In genomic region chr7:79976711-79977020, GRCh38 we compare ENCODE assay signal across 8 cellular contexts.
DNase-seq lines count a peak whose midpoint lies in the region; ATAC-seq and TF ChIP-seq lines count a peak whose summit lies in the region.
"Not testable (repeated sequence)": the region's sequence is repeated elsewhere in the genome, so short reads cannot be mapped to it uniquely, and the experiment has no call there.

No MANE protein-coding gene starts in this region.

- peak overlapping the region; percentile 66; the same call in 1 of the 3 replicates for H2BK15ac ChIP-seq in IMR-90 (ENCODE audit: low read depth, low read length)
- not testable (repeated sequence) for H2BK15ac ChIP-seq in mesendoderm (replicated peaks; ENCODE audit: low read depth)

- H3K9me3 Mint-ChIP-seq in T-helper 2 cell treated with Interferon-gamma antibody and Interleukin-4, amounts not matched to agents 5 μg/mL and 100 μg/mL, for 36 hours; activated CD8-positive, alpha-beta T cell treated with anti-CD3 and anti-CD28 coated beads, Interleukin-2, amount 10 ng/mL, durations not matched to agents 7 days and 5 days (ENCODE audit: insufficient read depth); activated T-helper 2 cell treated with anti-CD3 and anti-CD28 coated beads, Interferon-gamma antibody, Interleukin-2, Interleukin-4, amounts not matched to agents 10 μg/mL and 5 μg/mL and 100 μg/mL, durations not matched to agents 14 hours and 24 hours and 36 hours; activated naive CD8-positive, alpha-beta T cell treated with anti-CD3 and anti-CD28 coated beads for 36 hours; neural crest cell: not testable (repeated sequence)

- not testable (repeated sequence) for H3K79me2 ChIP-seq in mesendoderm (ENCODE audit: control insufficient read depth, insufficient read depth, low read length)

- not testable (repeated sequence) for BruUV-seq in IMR-90 (replicated peaks; lab: Mats Ljungman, UMichigan)

- H3K4me3 ChIP-seq in IMR-90 (ENCODE audit: insufficient read depth, low read depth, low read length); mesendoderm (ENCODE audit: low read length); testis: not testable (repeated sequence)

- H3K4me2 ChIP-seq in IMR-90 (ENCODE audit: low read depth, low read length); mesendoderm (ENCODE audit: low read length): not testable (repeated sequence)

- not testable (repeated sequence) for H3K9me1 ChIP-seq in IMR-90 (ENCODE audit: insufficient read depth, low read length)

- ATAC-seq in IMR-90 (ENCODE audit: low read depth); activated CD8-positive, alpha-beta T cell treated with anti-CD3 and anti-CD28 coated beads, Interleukin-2, amount 10 ng/mL, durations not matched to agents 7 days and 5 days: not testable (repeated sequence)

- H3K14ac ChIP-seq in IMR-90 (replicated peaks; ENCODE audit: low read depth, low read length): not testable (repeated sequence)

- H2BK20ac ChIP-seq in IMR-90 (ENCODE audit: low read depth, low read length): 0 out of 2 replicates have a peak overlapping the region, but pooled peaks have one; percentile 58

- H3K79me1 ChIP-seq in IMR-90 (ENCODE audit: low read depth in 1 of 2, low read length in 2 of 2); mesendoderm (ENCODE audit: low read length): not testable (repeated sequence)

- TF ChIP-seq POLR2A in IMR-90 (IDR thresholded peaks at IDR 0.05; ENCODE audit: low read depth, low read length); testis (IDR thresholded peaks at IDR 0.05): not testable (repeated sequence)

- H3K4me1 ChIP-seq in IMR-90 (ENCODE audit: control insufficient read depth, insufficient read depth, low read length); mesendoderm (ENCODE audit: control insufficient read depth, low read depth, low read length); testis: not testable (repeated sequence)

- H3K4ac ChIP-seq in IMR-90 (ENCODE audit: low read depth, low read length): peak overlapping the region; percentile 44; the same call in 1 of the 2 replicates
- not testable (repeated sequence) for H3K4ac ChIP-seq in mesendoderm (ENCODE audit: low read depth, low read length)

- dilution Hi-C loops in IMR-90 (cut with HindIII; ENCODE audit: low sequenced_read_pairs, unreplicated experiment): not testable (repeated sequence)

- intact Hi-C loops in IMR-90 (cut with micrococcal nuclease); activated T-helper 2 cell treated with anti-CD3 and anti-CD28 coated beads, Interferon-gamma antibody, Interleukin-2, Interleukin-4, amounts not matched to agents 10 μg/mL and 5 μg/mL and 100 μg/mL, durations not matched to agents 14 hours and 24 hours and 36 hours (cut with micrococcal nuclease); testis (cut with DNase I; ENCODE audit: low total_unique reads): not testable (repeated sequence)

- H3K27ac ChIP-seq in IMR-90 (ENCODE audit: insufficient read depth, low read length); mesendoderm (ENCODE audit: low read depth, low read length); testis: not testable (repeated sequence)

- POLR2A ChIA-PET in IMR-90 (lab: Charles Lee; ENCODE audit: unreplicated experiment): not testable (repeated sequence)
- POLR2A ChIA-PET in activated CD8-positive, alpha-beta T cell treated with anti-CD3 and anti-CD28 coated beads, Interleukin-2, amount 10 ng/mL, durations not matched to agents 7 days and 5 days (lab: Charles Lee): interaction anchor here (1.4 kb wide), 1 partner anchor 64 kb away, joined by 3 read pairs; no protein-coding TSS in a partner anchor

- 100% methylated on average over 2 of the region's 5 CpGs; no CpG with 5 or more reads in 1 of the 2 experiments for WGBS in IMR-90 (ENCODE audit: extremely low coverage in 2 of 2, insufficient read length in 1 of 2), 2 experiments
- WGBS in mesendoderm (ENCODE audit: extremely low coverage, insufficient coverage, low lambda C conversion rate): no CpG with 5 or more reads among the region's 5 CpGs
- 45 to 65% methylated on average over 5 of the region's 5 CpGs for WGBS in testis, 2 donors

- peak overlapping the region; percentile 47; the same call in 1 of the 2 replicates for H2BK120ac ChIP-seq in IMR-90 (ENCODE audit: low read depth, low read length)
- H2BK120ac ChIP-seq in mesendoderm (ENCODE audit: low read depth, low read length): not testable (repeated sequence)

- not testable (repeated sequence) for DNase-seq in IMR-90; T-helper 2 cell treated with Interferon-gamma antibody and Interleukin-4, amounts not matched to agents 5 μg/mL and 100 μg/mL, for 36 hours (ENCODE audit: low spot score); activated T-helper 2 cell treated with anti-CD3 and anti-CD28 coated beads, Interferon-gamma antibody, Interleukin-2, Interleukin-4, amounts not matched to agents 10 μg/mL and 5 μg/mL and 100 μg/mL, durations not matched to agents 14 hours and 24 hours and 36 hours (ENCODE audit: low spot score); neural crest cell (ENCODE audit: low read depth, low spot score)
- DNase-seq in activated CD8-positive, alpha-beta T cell treated with anti-CD3 and anti-CD28 coated beads, Interleukin-2, amount 10 ng/mL, durations not matched to agents 7 days and 5 days: peak; percentile 46
- DNase-seq in activated naive CD8-positive, alpha-beta T cell treated with anti-CD3 and anti-CD28 coated beads for 36 hours: peak; percentile 47
- DNase-seq in mesendoderm (peak; percentile 2), testis (peak; percentile 26)

- CTCF ChIA-PET in IMR-90 (lab: Yijun Ruan, JAX); activated CD8-positive, alpha-beta T cell treated with anti-CD3 and anti-CD28 coated beads, Interleukin-2, amount 10 ng/mL, durations not matched to agents 7 days and 5 days (lab: Charles Lee): not testable (repeated sequence)

- H2BK5ac ChIP-seq in IMR-90 (ENCODE audit: low read depth, low read length, poor library complexity, severe bottlenecking): peak overlapping the region; percentile 54
- H2BK5ac ChIP-seq in mesendoderm (ENCODE audit: low read length): not testable (repeated sequence)

- H4K8ac ChIP-seq in IMR-90 (ENCODE audit: low read depth in 2 of 2, low read length in 2 of 2); mesendoderm (ENCODE audit: low read depth, low read length): not testable (repeated sequence)

- peak overlapping the region; percentile 49; the same call in 1 of the 2 replicates for H2AK5ac ChIP-seq in IMR-90 (ENCODE audit: low read depth, low read length)
- not testable (repeated sequence) for H2AK5ac ChIP-seq in mesendoderm (ENCODE audit: low read length)

- in situ Hi-C loops in IMR-90 (cut with MboI; ENCODE audit: low sequenced_read_pairs): not testable (repeated sequence)

- peak overlapping the region; percentile 54 for H3K4me3 Mint-ChIP-seq in T-helper 2 cell treated with Interferon-gamma antibody and Interleukin-4, amounts not matched to agents 5 μg/mL and 100 μg/mL, for 36 hours
- peak overlapping the region; percentile 65 for H3K4me3 Mint-ChIP-seq in activated CD8-positive, alpha-beta T cell treated with anti-CD3 and anti-CD28 coated beads, Interleukin-2, amount 10 ng/mL, durations not matched to agents 7 days and 5 days
- H3K4me3 Mint-ChIP-seq in activated T-helper 2 cell treated with anti-CD3 and anti-CD28 coated beads, Interferon-gamma antibody, Interleukin-2, Interleukin-4, amounts not matched to agents 10 μg/mL and 5 μg/mL and 100 μg/mL, durations not matched to agents 14 hours and 24 hours and 36 hours (ENCODE audit: low read depth): peak overlapping the region; percentile 6
- peak overlapping the region; percentile 70 for H3K4me3 Mint-ChIP-seq in activated naive CD8-positive, alpha-beta T cell treated with anti-CD3 and anti-CD28 coated beads for 36 hours
- not testable (repeated sequence) for H3K4me3 Mint-ChIP-seq in neural crest cell

- not testable (repeated sequence) for H4K5ac ChIP-seq in IMR-90 (ENCODE audit: low read depth, low read length); mesendoderm (ENCODE audit: low read length)

- H2AFZ ChIP-seq in IMR-90 (replicated peaks; ENCODE audit: low read length, poor library complexity): not testable (repeated sequence)

- not testable (repeated sequence) for H3K56ac ChIP-seq in IMR-90 (ENCODE audit: extremely low read depth, insufficient read depth, low read length); mesendoderm (ENCODE audit: low read length)

- H3K4me1 Mint-ChIP-seq in T-helper 2 cell treated with Interferon-gamma antibody and Interleukin-4, amounts not matched to agents 5 μg/mL and 100 μg/mL, for 36 hours (ENCODE audit: low read depth); activated T-helper 2 cell treated with anti-CD3 and anti-CD28 coated beads, Interferon-gamma antibody, Interleukin-2, Interleukin-4, amounts not matched to agents 10 μg/mL and 5 μg/mL and 100 μg/mL, durations not matched to agents 14 hours and 24 hours and 36 hours (ENCODE audit: low read depth); neural crest cell: not testable (repeated sequence)
- H3K4me1 Mint-ChIP-seq in activated CD8-positive, alpha-beta T cell treated with anti-CD3 and anti-CD28 coated beads, Interleukin-2, amount 10 ng/mL, durations not matched to agents 7 days and 5 days (ENCODE audit: low read depth): peaks cover 10% of the 10 kb centered on the region
- peaks cover 13% of the 10 kb centered on the region for H3K4me1 Mint-ChIP-seq in activated naive CD8-positive, alpha-beta T cell treated with anti-CD3 and anti-CD28 coated beads for 36 hours

- not testable (repeated sequence) for H3K27me3 Mint-ChIP-seq in T-helper 2 cell treated with Interferon-gamma antibody and Interleukin-4, amounts not matched to agents 5 μg/mL and 100 μg/mL, for 36 hours (ENCODE audit: low read depth); activated CD8-positive, alpha-beta T cell treated with anti-CD3 and anti-CD28 coated beads, Interleukin-2, amount 10 ng/mL, durations not matched to agents 7 days and 5 days (ENCODE audit: low read depth); activated T-helper 2 cell treated with anti-CD3 and anti-CD28 coated beads, Interferon-gamma antibody, Interleukin-2, Interleukin-4, amounts not matched to agents 10 μg/mL and 5 μg/mL and 100 μg/mL, durations not matched to agents 14 hours and 24 hours and 36 hours (ENCODE audit: low read depth); activated naive CD8-positive, alpha-beta T cell treated with anti-CD3 and anti-CD28 coated beads for 36 hours; neural crest cell (ENCODE audit: low read depth)

- H3K9ac ChIP-seq in IMR-90 (ENCODE audit: low read depth, low read length); mesendoderm (ENCODE audit: low read length): not testable (repeated sequence)

- not testable (repeated sequence) for TF ChIP-seq RAD21 in IMR-90 (IDR thresholded peaks at IDR 0.05; ENCODE audit: low read length)

- not testable (repeated sequence) for H4K20me1 ChIP-seq in IMR-90 (ENCODE audit: insufficient read depth, low read length)

- H4K91ac ChIP-seq in IMR-90 (ENCODE audit: insufficient read depth, low read depth, low read length): 0 out of 2 replicates have a peak overlapping the region, but pooled peaks have one; percentile 21

- H3K27me3 ChIP-seq in IMR-90 (ENCODE audit: control insufficient read depth, insufficient read depth, low read length); mesendoderm (ENCODE audit: insufficient read depth, low read length, poor library complexity); testis: not testable (repeated sequence)

- not testable (repeated sequence) for H2AK9ac ChIP-seq in IMR-90 (replicated peaks; ENCODE audit: low read depth, low read length, poor library complexity)

- peak overlapping the region; percentile 29; the same call in 1 of the 2 replicates for H3K18ac ChIP-seq in IMR-90 (ENCODE audit: low read depth, low read length)
- H3K18ac ChIP-seq in mesendoderm (ENCODE audit: low read length): not testable (repeated sequence)

- not testable (repeated sequence) for H3K36me3 Mint-ChIP-seq in T-helper 2 cell treated with Interferon-gamma antibody and Interleukin-4, amounts not matched to agents 5 μg/mL and 100 μg/mL, for 36 hours (ENCODE audit: low read depth); activated CD8-positive, alpha-beta T cell treated with anti-CD3 and anti-CD28 coated beads, Interleukin-2, amount 10 ng/mL, durations not matched to agents 7 days and 5 days (ENCODE audit: low read depth); activated T-helper 2 cell treated with anti-CD3 and anti-CD28 coated beads, Interferon-gamma antibody, Interleukin-2, Interleukin-4, amounts not matched to agents 10 μg/mL and 5 μg/mL and 100 μg/mL, durations not matched to agents 14 hours and 24 hours and 36 hours (ENCODE audit: low read depth); activated naive CD8-positive, alpha-beta T cell treated with anti-CD3 and anti-CD28 coated beads for 36 hours; neural crest cell (ENCODE audit: low read depth)

- not testable (repeated sequence) for H3K27ac Mint-ChIP-seq in T-helper 2 cell treated with Interferon-gamma antibody and Interleukin-4, amounts not matched to agents 5 μg/mL and 100 μg/mL, for 36 hours; activated T-helper 2 cell treated with anti-CD3 and anti-CD28 coated beads, Interferon-gamma antibody, Interleukin-2, Interleukin-4, amounts not matched to agents 10 μg/mL and 5 μg/mL and 100 μg/mL, durations not matched to agents 14 hours and 24 hours and 36 hours
- H3K27ac Mint-ChIP-seq in activated CD8-positive, alpha-beta T cell treated with anti-CD3 and anti-CD28 coated beads, Interleukin-2, amount 10 ng/mL, durations not matched to agents 7 days and 5 days: peak overlapping the region; percentile 88
- H3K27ac Mint-ChIP-seq in activated naive CD8-positive, alpha-beta T cell treated with anti-CD3 and anti-CD28 coated beads for 36 hours: peak overlapping the region; percentile 35
- H3K27ac Mint-ChIP-seq in neural crest cell (ENCODE audit: unreplicated experiment): peak overlapping the region; percentile 57

- not testable (repeated sequence) for H3K36me3 ChIP-seq in IMR-90 (ENCODE audit: control insufficient read depth, insufficient read depth, low read length); mesendoderm (ENCODE audit: control insufficient read depth, insufficient read depth, low read length); testis (ENCODE audit: low read depth, missing control alignments)

- TF ChIP-seq CTCF in IMR-90 (conservative IDR thresholded peaks at IDR 0.05; ENCODE audit: low read depth, low read length); neural crest cell (conservative IDR thresholded peaks at IDR 0.05); testis (IDR thresholded peaks at IDR 0.05): not testable (repeated sequence)

- H3K23ac ChIP-seq in IMR-90 (ENCODE audit: low read depth, low read length); mesendoderm (ENCODE audit: low read length): not testable (repeated sequence)

- H3K9me3 ChIP-seq in IMR-90 (ENCODE audit: control insufficient read depth, insufficient read depth, low read length); testis: not testable (repeated sequence)
